In genomic region chr12:91863702-91864101, GRCh38 we compare ENCODE assay signal across 2 cellular contexts.
TF ChIP-seq lines count a peak whose summit lies in the region.

No MANE protein-coding gene starts in this region.

TF ChIP-seq in IMR-90, 13 proteins besides CTCF, POLR2A, EP300 and RAD21:
- no peak for TF ChIP-seq CEBPB (IDR thresholded peaks at IDR 0.05; ENCODE audit: low read depth, low read length)
- TF ChIP-seq FOS (IDR thresholded peaks at IDR 0.05; ENCODE audit: low read depth, low read length) = no peak
- no peak for TF ChIP-seq MXI1 (IDR thresholded peaks at IDR 0.05; ENCODE audit: borderline replicate concordance, low read depth, low read length)
- no peak for TF ChIP-seq BHLHE40 (IDR thresholded peaks at IDR 0.05; ENCODE audit: low read depth, low read length)
- TF ChIP-seq RCOR1 (IDR thresholded peaks at IDR 0.05; ENCODE audit: insufficient replicate concordance, low read length) = no peak
- TF ChIP-seq, protein P1, sequence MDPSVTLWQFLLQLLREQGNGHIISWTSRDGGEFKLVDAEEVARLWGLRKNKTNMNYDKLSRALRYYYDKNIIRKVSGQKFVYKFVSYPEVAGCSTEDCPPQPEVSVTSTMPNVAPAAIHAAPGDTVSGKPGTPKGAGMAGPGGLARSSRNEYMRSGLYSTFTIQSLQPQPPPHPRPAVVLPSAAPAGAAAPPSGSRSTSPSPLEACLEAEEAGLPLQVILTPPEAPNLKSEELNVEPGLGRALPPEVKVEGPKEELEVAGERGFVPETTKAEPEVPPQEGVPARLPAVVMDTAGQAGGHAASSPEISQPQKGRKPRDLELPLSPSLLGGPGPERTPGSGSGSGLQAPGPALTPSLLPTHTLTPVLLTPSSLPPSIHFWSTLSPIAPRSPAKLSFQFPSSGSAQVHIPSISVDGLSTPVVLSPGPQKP (IDR thresholded peaks at IDR 0.05; ENCODE audit: borderline replicate concordance, low read depth, low read length) = no peak
- no peak for TF ChIP-seq MAZ (IDR thresholded peaks at IDR 0.05; ENCODE audit: borderline replicate concordance, low read depth, low read length)
- no peak for TF ChIP-seq RFX5 (IDR thresholded peaks at IDR 0.05; ENCODE audit: low read depth, low read length)
- TF ChIP-seq, protein P2, sequence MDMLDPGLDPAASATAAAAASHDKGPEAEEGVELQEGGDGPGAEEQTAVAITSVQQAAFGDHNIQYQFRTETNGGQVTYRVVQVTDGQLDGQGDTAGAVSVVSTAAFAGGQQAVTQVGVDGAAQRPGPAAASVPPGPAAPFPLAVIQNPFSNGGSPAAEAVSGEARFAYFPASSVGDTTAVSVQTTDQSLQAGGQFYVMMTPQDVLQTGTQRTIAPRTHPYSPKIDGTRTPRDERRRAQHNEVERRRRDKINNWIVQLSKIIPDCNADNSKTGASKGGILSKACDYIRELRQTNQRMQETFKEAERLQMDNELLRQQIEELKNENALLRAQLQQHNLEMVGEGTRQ (IDR thresholded peaks at IDR 0.05; ENCODE audit: low read depth, low read length) = no peak

TF ChIP-seq in GM12891, 5 proteins besides CTCF, POLR2A, EP300 and RAD21:
- TF ChIP-seq TAF1 (IDR thresholded peaks at IDR 0.05; ENCODE audit: low read depth, low read length) = no peak
- TF ChIP-seq POU2F2 (IDR thresholded peaks at IDR 0.05; ENCODE audit: low read depth, low read length) = no peak
- no peak for TF ChIP-seq POLR2AphosphoS5 (IDR thresholded peaks at IDR 0.05; ENCODE audit: low read depth, low read length)
- TF ChIP-seq SPI1 (IDR thresholded peaks at IDR 0.05; ENCODE audit: low read depth, low read length) = no peak
